Comparison of ENCODE assay signal across 2 cellular contexts in the genomic region with DNA sequence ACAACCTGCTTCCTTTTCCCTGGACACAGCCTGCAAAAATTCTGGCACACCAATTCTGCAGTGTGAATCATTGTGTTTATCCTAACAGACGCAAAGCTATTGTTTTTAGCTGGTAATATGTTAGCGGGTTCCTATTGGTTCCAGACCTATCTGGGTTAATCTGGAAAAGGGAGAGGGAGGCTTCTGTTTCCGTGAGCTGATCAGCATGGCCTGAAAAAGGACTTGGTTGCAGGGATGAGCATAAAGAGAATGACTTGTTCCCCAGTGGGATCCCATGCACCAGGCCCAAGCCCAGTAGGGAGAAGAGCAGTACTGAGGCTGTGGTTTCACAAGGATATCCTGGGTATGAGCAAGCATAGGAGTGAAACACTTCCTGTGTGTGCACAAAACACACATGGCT.
TF ChIP-seq lines count a peak whose summit lies in the region.

No MANE protein-coding gene starts in this region.

TF ChIP-seq in SK-N-SH, 30 proteins besides CTCF, POLR2A, EP300 and RAD21 (continued from another document):
- TF ChIP-seq FOSL2 (IDR thresholded peaks at IDR 0.05; ENCODE audit: borderline replicate concordance, low read depth) (0 out of 2 replicates have a peak, but pooled peaks have one; percentile 5), FOXM1 (IDR thresholded peaks at IDR 0.05; ENCODE audit: low read depth) (no peak), MAX (IDR thresholded peaks at IDR 0.05; ENCODE audit: low read depth) (no peak)
- TF ChIP-seq, protein P1, sequence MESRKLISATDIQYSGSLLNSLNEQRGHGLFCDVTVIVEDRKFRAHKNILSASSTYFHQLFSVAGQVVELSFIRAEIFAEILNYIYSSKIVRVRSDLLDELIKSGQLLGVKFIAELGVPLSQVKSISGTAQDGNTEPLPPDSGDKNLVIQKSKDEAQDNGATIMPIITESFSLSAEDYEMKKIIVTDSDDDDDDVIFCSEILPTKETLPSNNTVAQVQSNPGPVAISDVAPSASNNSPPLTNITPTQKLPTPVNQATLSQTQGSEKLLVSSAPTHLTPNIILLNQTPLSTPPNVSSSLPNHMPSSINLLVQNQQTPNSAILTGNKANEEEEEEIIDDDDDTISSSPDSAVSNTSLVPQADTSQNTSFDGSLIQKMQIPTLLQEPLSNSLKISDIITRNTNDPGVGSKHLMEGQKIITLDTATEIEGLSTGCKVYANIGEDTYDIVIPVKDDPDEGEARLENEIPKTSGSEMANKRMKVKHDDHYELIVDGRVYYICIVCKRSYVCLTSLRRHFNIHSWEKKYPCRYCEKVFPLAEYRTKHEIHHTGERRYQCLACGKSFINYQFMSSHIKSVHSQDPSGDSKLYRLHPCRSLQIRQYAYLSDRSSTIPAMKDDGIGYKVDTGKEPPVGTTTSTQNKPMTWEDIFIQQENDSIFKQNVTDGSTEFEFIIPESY (IDR thresholded peaks at IDR 0.05; ENCODE audit: borderline replicate concordance, low read depth), result no peak

TF ChIP-seq in SK-N-SH treated with all-trans-retinoic acid at 6 μM for 48 hours, 23 proteins besides CTCF, POLR2A, EP300 and RAD21 (continued from another document):
- TF ChIP-seq TSHZ2 (CRISPR knock-in tag; IDR thresholded peaks at IDR 0.05) (no peak), OSR1 (CRISPR knock-in tag; IDR thresholded peaks at IDR 0.05) (no peak), ZC3H10 (CRISPR knock-in tag; IDR thresholded peaks at IDR 0.05) (no peak), CSRNP3 (CRISPR knock-in tag; IDR thresholded peaks at IDR 0.05) (no peak), GLIS3 (CRISPR knock-in tag; IDR thresholded peaks at IDR 0.05) (no peak), ZNF70 (CRISPR knock-in tag; IDR thresholded peaks at IDR 0.05) (no peak), ZFP3 (CRISPR knock-in tag; IDR thresholded peaks at IDR 0.05) (no peak), ZFP30 (CRISPR knock-in tag; IDR thresholded peaks at IDR 0.05) (no peak), BACH2 (CRISPR knock-in tag; IDR thresholded peaks at IDR 0.05; ENCODE audit: borderline replicate concordance) (no peak), RARB (CRISPR knock-in tag; IDR thresholded peaks at IDR 0.05) (no peak), ESRRG (CRISPR knock-in tag; IDR thresholded peaks at IDR 0.05) (no peak), ISL1 (CRISPR knock-in tag; IDR thresholded peaks at IDR 0.05) (no peak)
- TF ChIP-seq, protein P2, sequence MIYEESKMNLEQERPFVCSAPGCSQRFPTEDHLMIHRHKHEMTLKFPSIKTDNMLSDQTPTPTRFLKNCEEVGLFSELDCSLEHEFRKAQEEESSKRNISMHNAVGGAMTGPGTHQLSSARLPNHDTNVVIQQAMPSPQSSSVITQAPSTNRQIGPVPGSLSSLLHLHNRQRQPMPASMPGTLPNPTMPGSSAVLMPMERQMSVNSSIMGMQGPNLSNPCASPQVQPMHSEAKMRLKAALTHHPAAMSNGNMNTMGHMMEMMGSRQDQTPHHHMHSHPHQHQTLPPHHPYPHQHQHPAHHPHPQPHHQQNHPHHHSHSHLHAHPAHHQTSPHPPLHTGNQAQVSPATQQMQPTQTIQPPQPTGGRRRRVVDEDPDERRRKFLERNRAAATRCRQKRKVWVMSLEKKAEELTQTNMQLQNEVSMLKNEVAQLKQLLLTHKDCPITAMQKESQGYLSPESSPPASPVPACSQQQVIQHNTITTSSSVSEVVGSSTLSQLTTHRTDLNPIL (CRISPR knock-in tag; IDR thresholded peaks at IDR 0.05; ENCODE audit: low read depth), result no peak
